Comparison of ENCODE assay signal across 8 cellular contexts in the genomic region with DNA sequence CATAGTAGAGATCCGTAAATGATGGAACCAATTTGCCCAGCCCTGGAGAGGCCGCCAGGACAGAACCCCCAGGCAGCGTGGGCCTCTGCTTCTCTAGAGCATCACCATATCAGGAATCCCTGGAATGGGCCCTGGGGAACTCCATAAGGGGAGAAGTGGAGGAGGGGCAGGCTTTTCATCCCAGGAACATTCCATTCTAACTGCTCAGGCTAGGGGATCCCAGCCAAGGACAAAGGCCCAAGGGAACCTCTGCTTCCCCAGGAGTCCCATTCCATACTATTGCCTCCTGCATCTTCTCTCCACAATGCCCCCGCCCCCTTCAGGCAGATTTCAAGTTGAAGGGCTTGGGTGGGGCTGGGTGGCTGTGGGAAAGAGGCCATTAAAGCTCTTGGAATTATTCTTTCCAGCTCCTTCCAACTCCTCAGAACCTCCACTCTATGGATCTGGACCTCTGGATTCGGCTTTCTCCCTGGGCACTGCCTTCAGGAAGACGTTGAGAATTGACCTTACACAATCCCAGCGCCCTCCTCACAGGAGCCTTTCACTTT. TPM values are rescaled to one million over a fixed set of nuclear protein-coding genes. Genes with fewer than 3 reads are reported as not detected.
DNase-seq lines count a peak whose midpoint lies in the region; ATAC-seq and TF ChIP-seq lines count a peak whose summit lies in the region.
"Had no signal": no experiment of that assay in that cellular context is flagged by ENCODE, and none has a peak within 500 bp of the region (broad histone marks: within the 10 kb centered on the region; RNA-seq: fewer than 3 reads in every experiment).

No MANE protein-coding gene starts in this region.

- intact Hi-C loops in lower lobe of right lung (cut with DNase I) (no loop called here), vagina (cut with DNase I) (loop anchor here (5.0 kb wide), 1 partner anchor 98 kb away; no protein-coding TSS in a partner anchor)

- H3K36me3 ChIP-seq in lower lobe of right lung: no peaks in the 10 kb centered on the region
- peaks cover 0 to 7% of the 10 kb centered on the region in 2 donors for H3K36me3 ChIP-seq in vagina

- H3K4me1 ChIP-seq in lower lobe of right lung (peaks cover 71% of the 10 kb centered on the region), vagina (peaks cover 89% of the 10 kb centered on the region)

- peaks cover 10% of the 10 kb centered on the region for H3K4me1 Mint-ChIP-seq in endothelial cell (ENCODE audit: unreplicated experiment)

- H3K27me3 Mint-ChIP-seq in endothelial cell (ENCODE audit: unreplicated experiment): peaks cover 16% of the 10 kb centered on the region

- H3K4me3 ChIP-seq in lower lobe of right lung: no peak overlapping the region
- H3K4me3 ChIP-seq in vagina: peak overlapping the region in 1 of 2 donors; percentile 9

- no peak overlapping the region for H3K27ac Mint-ChIP-seq in endothelial cell (ENCODE audit: unreplicated experiment)
- H3K27ac Mint-ChIP-seq: activated B cell treated with CpG ODN at 0.5 μM for 24 hours had no signal

- H3K9me3 ChIP-seq in lower lobe of right lung (no peaks in the 10 kb centered on the region), vagina (no peaks in the 10 kb centered on the region)

- H3K27me3 ChIP-seq in lower lobe of right lung (ENCODE audit: low read depth) (peaks cover 6% of the 10 kb centered on the region), vagina (no peaks in the 10 kb centered on the region)

- TF ChIP-seq EP300 in Ishikawa (IDR thresholded peaks at IDR 0.05; ENCODE audit: borderline replicate concordance): no peak

- no peaks in the 10 kb centered on the region for H3K36me3 Mint-ChIP-seq in endothelial cell (ENCODE audit: low read depth, unreplicated experiment)

- TF ChIP-seq RAD21 in Ishikawa (IDR thresholded peaks at IDR 0.05; ENCODE audit: low read depth): no peak

- H3K9me3 Mint-ChIP-seq in endothelial cell (ENCODE audit: unreplicated experiment): no peaks in the 10 kb centered on the region
- H3K9me3 Mint-ChIP-seq: activated B cell treated with CpG ODN at 0.5 μM for 24 hours had no signal

- TF ChIP-seq POLR2A in vagina (IDR thresholded peaks at IDR 0.05): no peak

- DNase-seq in endothelial cell (ENCODE audit: low spot score) (peak; percentile 15), lower lobe of right lung (peak; percentile 70), vagina (ENCODE audit: extremely low spot score in 2 of 2) (no peak), caudate nucleus (lab: John Stamatoyannopoulos, UW) (no peak), D341Med (ENCODE audit: low spot score) (no peak)
- DNase-seq: activated B cell treated with CpG ODN at 0.5 μM for 24 hours had no signal

- TF ChIP-seq CTCF in endothelial cell (IDR thresholded peaks at IDR 0.05; ENCODE audit: unreplicated experiment) (no peak), lower lobe of right lung (IDR thresholded peaks at IDR 0.05) (no peak), vagina (IDR thresholded peaks at IDR 0.05) (peak in 1 of 3 experiments; percentile 22)

- no peak overlapping the region for H3K4me3 Mint-ChIP-seq in endothelial cell (ENCODE audit: unreplicated experiment)
- H3K4me3 Mint-ChIP-seq: activated B cell treated with CpG ODN at 0.5 μM for 24 hours had no signal

- ATAC-seq in lower lobe of right lung: peak; percentile 63 to 67
- ATAC-seq in HG03442 (IDR thresholded peaks at IDR 0.05; ENCODE audit: unreplicated experiment): no peak

- H3K27ac ChIP-seq in lower lobe of right lung: peak overlapping the region; percentile 73
- peak overlapping the region; percentile 91 for H3K27ac ChIP-seq in vagina
- no peak overlapping the region for H3K27ac ChIP-seq in caudate nucleus (ENCODE audit: low read depth, low read length)

TF ChIP-seq in Ishikawa, 13 proteins besides CTCF, POLR2A, EP300 and RAD21:
- TF ChIP-seq NFIC (IDR thresholded peaks at IDR 0.05): peak; percentile 44; the same call in 1 of the 2 replicates
- no peak for TF ChIP-seq EGR1 (IDR thresholded peaks at IDR 0.05)
- no peak for TF ChIP-seq TAF1 (IDR thresholded peaks at IDR 0.05; ENCODE audit: low read depth)
- TF ChIP-seq YY1 (IDR thresholded peaks at IDR 0.05; ENCODE audit: low read depth): no peak
- peak; percentile 82 for TF ChIP-seq TEAD4 (IDR thresholded peaks at IDR 0.05)
- TF ChIP-seq FOXM1 (IDR thresholded peaks at IDR 0.05; ENCODE audit: borderline replicate concordance, low read depth): no peak
- TF ChIP-seq, protein P1, sequence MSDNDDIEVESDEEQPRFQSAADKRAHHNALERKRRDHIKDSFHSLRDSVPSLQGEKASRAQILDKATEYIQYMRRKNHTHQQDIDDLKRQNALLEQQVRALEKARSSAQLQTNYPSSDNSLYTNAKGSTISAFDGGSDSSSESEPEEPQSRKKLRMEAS (IDR thresholded peaks at IDR 0.05): no peak
- TF ChIP-seq, protein P2, sequence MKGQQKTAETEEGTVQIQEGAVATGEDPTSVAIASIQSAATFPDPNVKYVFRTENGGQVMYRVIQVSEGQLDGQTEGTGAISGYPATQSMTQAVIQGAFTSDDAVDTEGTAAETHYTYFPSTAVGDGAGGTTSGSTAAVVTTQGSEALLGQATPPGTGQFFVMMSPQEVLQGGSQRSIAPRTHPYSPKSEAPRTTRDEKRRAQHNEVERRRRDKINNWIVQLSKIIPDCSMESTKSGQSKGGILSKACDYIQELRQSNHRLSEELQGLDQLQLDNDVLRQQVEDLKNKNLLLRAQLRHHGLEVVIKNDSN (IDR thresholded peaks at IDR 0.05): no peak
- TF ChIP-seq TCF12 (IDR thresholded peaks at IDR 0.05; ENCODE audit: low read depth): 0 out of 2 replicates have a peak, but pooled peaks have one; percentile 53
- TF ChIP-seq ZBTB7A (IDR thresholded peaks at IDR 0.05; ENCODE audit: low read depth): no peak
- TF ChIP-seq, protein P3, sequence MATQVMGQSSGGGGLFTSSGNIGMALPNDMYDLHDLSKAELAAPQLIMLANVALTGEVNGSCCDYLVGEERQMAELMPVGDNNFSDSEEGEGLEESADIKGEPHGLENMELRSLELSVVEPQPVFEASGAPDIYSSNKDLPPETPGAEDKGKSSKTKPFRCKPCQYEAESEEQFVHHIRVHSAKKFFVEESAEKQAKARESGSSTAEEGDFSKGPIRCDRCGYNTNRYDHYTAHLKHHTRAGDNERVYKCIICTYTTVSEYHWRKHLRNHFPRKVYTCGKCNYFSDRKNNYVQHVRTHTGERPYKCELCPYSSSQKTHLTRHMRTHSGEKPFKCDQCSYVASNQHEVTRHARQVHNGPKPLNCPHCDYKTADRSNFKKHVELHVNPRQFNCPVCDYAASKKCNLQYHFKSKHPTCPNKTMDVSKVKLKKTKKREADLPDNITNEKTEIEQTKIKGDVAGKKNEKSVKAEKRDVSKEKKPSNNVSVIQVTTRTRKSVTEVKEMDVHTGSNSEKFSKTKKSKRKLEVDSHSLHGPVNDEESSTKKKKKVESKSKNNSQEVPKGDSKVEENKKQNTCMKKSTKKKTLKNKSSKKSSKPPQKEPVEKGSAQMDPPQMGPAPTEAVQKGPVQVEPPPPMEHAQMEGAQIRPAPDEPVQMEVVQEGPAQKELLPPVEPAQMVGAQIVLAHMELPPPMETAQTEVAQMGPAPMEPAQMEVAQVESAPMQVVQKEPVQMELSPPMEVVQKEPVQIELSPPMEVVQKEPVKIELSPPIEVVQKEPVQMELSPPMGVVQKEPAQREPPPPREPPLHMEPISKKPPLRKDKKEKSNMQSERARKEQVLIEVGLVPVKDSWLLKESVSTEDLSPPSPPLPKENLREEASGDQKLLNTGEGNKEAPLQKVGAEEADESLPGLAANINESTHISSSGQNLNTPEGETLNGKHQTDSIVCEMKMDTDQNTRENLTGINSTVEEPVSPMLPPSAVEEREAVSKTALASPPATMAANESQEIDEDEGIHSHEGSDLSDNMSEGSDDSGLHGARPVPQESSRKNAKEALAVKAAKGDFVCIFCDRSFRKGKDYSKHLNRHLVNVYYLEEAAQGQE (IDR thresholded peaks at IDR 0.05; ENCODE audit: low read depth): no peak
- no peak for TF ChIP-seq CREB1 (IDR thresholded peaks at IDR 0.05; ENCODE audit: low read depth)
- TF ChIP-seq CEBPB (IDR thresholded peaks at IDR 0.05): no peak

RNA-seq across cellular contexts. Expression of a gene that starts 6.0 kb away (rescaled TPM):
- total RNA-seq in endothelial cell (ENCODE audit: unreplicated experiment) (4.2 TPM), lower lobe of right lung (15.3 TPM), vagina (13.0 TPM)

RNA-seq across cellular contexts. Expression of a gene that starts 13.1 kb away (rescaled TPM):
- total RNA-seq in endothelial cell (ENCODE audit: unreplicated experiment): 14.1 TPM
- 21.1 TPM for total RNA-seq in lower lobe of right lung
- 64.3 TPM for total RNA-seq in vagina
- total RNA-seq: activated B cell treated with CpG ODN at 0.5 μM for 24 hours had no signal

RNA-seq across cellular contexts. Expression of a gene that starts 39.2 kb away (rescaled TPM):
- total RNA-seq in endothelial cell (ENCODE audit: unreplicated experiment) (0.21 TPM), lower lobe of right lung (8.1 TPM), vagina (7.4 TPM)

Comparison
In these comparisons a context has a peak if more than half of its experiments do, and no peak if none do; other contexts are left out.
1. DNase-seq: peak in endothelial cell (single experiment) and lower lobe of right lung (single experiment); none in vagina (0 of 2), caudate nucleus (0 of 61) and D341Med (single experiment).